ENCODE assay signal across 1 cellular context in genomic region chr22:23281406-23282088, GRCh38.
TF ChIP-seq lines count a peak whose summit lies in the region.

No MANE protein-coding gene starts in this region.

TF ChIP-seq in GM12878, 131 proteins besides CTCF, POLR2A, EP300 and RAD21 (continued from another document and continues in another):
- TF ChIP-seq ATF2 (IDR thresholded peaks at IDR 0.05; ENCODE audit: low read length): no peak
- TF ChIP-seq YBX1 (IDR thresholded peaks at IDR 0.05): no peak
- peak; percentile 62; the same call in 1 of the 2 replicates for TF ChIP-seq GATAD2B (conservative IDR thresholded peaks at IDR 0.05; ENCODE audit: low read depth)
- TF ChIP-seq CBX5 (IDR thresholded peaks at IDR 0.05; ENCODE audit: low read depth): no peak
- TF ChIP-seq ZNF622 (IDR thresholded peaks at IDR 0.05): no peak
- no peak; the same call in 1 of the 2 replicates for TF ChIP-seq CREB1 (IDR thresholded peaks at IDR 0.05; ENCODE audit: low read depth)
- no peak for TF ChIP-seq NFYA (IDR thresholded peaks at IDR 0.05; ENCODE audit: borderline replicate concordance, low read depth, low read length)
- TF ChIP-seq CEBPZ (IDR thresholded peaks at IDR 0.05; ENCODE audit: low read depth, low read length): no peak
- no peak for TF ChIP-seq IRF3 (IDR thresholded peaks at IDR 0.05)
- peak; percentile 67 for TF ChIP-seq SPI1 (IDR thresholded peaks at IDR 0.05; ENCODE audit: borderline replicate concordance, insufficient read depth, low read depth, low read length)
- 0 out of 2 replicates have a peak, but pooled peaks have one; percentile 55 for TF ChIP-seq TARDBP (IDR thresholded peaks at IDR 0.05; ENCODE audit: borderline replicate concordance)
- no peak for TF ChIP-seq STAT3 (IDR thresholded peaks at IDR 0.05; ENCODE audit: low read depth, low read length)
- TF ChIP-seq ZBTB4 (CRISPR knock-in tag; IDR thresholded peaks at IDR 0.05): no peak
- TF ChIP-seq GABPA (IDR thresholded peaks at IDR 0.05; ENCODE audit: low read depth): no peak
- TF ChIP-seq MXI1 (IDR thresholded peaks at IDR 0.05; ENCODE audit: low read depth, low read length): peak; percentile 38; the same call in 1 of the 2 replicates
- no peak for TF ChIP-seq SUPT20H (IDR thresholded peaks at IDR 0.05; ENCODE audit: borderline replicate concordance, control insufficient read depth, low read depth, low read length)
- TF ChIP-seq EGR1 (IDR thresholded peaks at IDR 0.05; ENCODE audit: borderline replicate concordance in 1 of 2, low read depth in 2 of 2, low read length in 2 of 2): peak in 1 of 2 experiments; percentile 36; a peak in 1 of 3 replicates
- 0 out of 2 replicates have a peak, but pooled peaks have one; percentile 14 for TF ChIP-seq MEF2A (IDR thresholded peaks at IDR 0.05; ENCODE audit: insufficient read depth, low read depth, low read length)
- TF ChIP-seq NBN (IDR thresholded peaks at IDR 0.05): peak; percentile 75; the same call in 1 of the 2 replicates
- no peak for TF ChIP-seq BRCA1 (IDR thresholded peaks at IDR 0.05; ENCODE audit: low read depth, low read length)
- TF ChIP-seq SIN3A (IDR thresholded peaks at IDR 0.05; ENCODE audit: low read depth, low read length): no peak
- no peak for TF ChIP-seq SMAD5 (IDR thresholded peaks at IDR 0.05; ENCODE audit: low read depth)
- no peak for TF ChIP-seq USF1 (IDR thresholded peaks at IDR 0.05; ENCODE audit: borderline replicate concordance, extremely low read length, insufficient read depth, low read depth, low read length)
- TF ChIP-seq, protein P1, sequence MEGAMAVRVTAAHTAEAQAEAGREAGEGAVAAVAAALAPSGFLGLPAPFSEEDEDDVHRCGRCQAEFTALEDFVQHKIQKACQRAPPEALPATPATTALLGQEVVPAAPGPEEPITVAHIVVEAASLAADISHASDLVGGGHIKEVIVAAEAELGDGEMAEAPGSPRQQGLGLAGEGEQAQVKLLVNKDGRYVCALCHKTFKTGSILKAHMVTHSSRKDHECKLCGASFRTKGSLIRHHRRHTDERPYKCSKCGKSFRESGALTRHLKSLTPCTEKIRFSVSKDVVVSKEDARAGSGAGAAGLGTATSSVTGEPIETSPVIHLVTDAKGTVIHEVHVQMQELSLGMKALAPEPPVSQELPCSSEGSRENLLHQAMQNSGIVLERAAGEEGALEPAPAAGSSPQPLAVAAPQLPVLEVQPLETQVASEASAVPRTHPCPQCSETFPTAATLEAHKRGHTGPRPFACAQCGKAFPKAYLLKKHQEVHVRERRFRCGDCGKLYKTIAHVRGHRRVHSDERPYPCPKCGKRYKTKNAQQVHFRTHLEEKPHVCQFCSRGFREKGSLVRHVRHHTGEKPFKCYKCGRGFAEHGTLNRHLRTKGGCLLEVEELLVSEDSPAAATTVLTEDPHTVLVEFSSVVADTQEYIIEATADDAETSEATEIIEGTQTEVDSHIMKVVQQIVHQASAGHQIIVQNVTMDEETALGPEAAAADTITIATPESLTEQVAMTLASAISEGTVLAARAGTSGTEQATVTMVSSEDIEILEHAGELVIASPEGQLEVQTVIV (IDR thresholded peaks at IDR 0.05; ENCODE audit: borderline replicate concordance, partially characterized antibody): no peak
- TF ChIP-seq ZNF217 (IDR thresholded peaks at IDR 0.05): no peak
- TF ChIP-seq TAF1 (IDR thresholded peaks at IDR 0.05; ENCODE audit: borderline replicate concordance, low read depth, low read length): no peak
- no peak for TF ChIP-seq TBL1XR1 (IDR thresholded peaks at IDR 0.05; ENCODE audit: low read depth, low read length)
- TF ChIP-seq JUND (IDR thresholded peaks at IDR 0.05; ENCODE audit: low read depth, low read length): no peak
- no peak for TF ChIP-seq KLF5 (IDR thresholded peaks at IDR 0.05; ENCODE audit: partially characterized antibody)
- no peak for TF ChIP-seq E2F4 (IDR thresholded peaks at IDR 0.05; ENCODE audit: low read depth, low read length)
- TF ChIP-seq, protein P2, sequence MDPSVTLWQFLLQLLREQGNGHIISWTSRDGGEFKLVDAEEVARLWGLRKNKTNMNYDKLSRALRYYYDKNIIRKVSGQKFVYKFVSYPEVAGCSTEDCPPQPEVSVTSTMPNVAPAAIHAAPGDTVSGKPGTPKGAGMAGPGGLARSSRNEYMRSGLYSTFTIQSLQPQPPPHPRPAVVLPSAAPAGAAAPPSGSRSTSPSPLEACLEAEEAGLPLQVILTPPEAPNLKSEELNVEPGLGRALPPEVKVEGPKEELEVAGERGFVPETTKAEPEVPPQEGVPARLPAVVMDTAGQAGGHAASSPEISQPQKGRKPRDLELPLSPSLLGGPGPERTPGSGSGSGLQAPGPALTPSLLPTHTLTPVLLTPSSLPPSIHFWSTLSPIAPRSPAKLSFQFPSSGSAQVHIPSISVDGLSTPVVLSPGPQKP (IDR thresholded peaks at IDR 0.05; ENCODE audit: low read depth, low read length): no peak
- TF ChIP-seq PAX8 (IDR thresholded peaks at IDR 0.05): no peak
- TF ChIP-seq ETV6 (conservative IDR thresholded peaks at IDR 0.05 in 1 of 2, IDR thresholded peaks at IDR 0.05 in 1 of 2; ENCODE audit: borderline replicate concordance in 1 of 2, low read depth in 1 of 2): no peak
- TF ChIP-seq MYB (IDR thresholded peaks at IDR 0.05; ENCODE audit: borderline replicate concordance, low read depth, low read length): no peak
- TF ChIP-seq TCF3 (IDR thresholded peaks at IDR 0.05; ENCODE audit: borderline replicate concordance, insufficient read depth, low read depth, low read length): peak; percentile 25; the same call in 1 of the 2 replicates
- TF ChIP-seq SREBF1 (IDR thresholded peaks at IDR 0.05; ENCODE audit: low read length): no peak
- TF ChIP-seq RAD51 (IDR thresholded peaks at IDR 0.05): no peak
- TF ChIP-seq ZNF384 (IDR thresholded peaks at IDR 0.05; ENCODE audit: borderline replicate concordance, low read depth, low read length): no peak
- TF ChIP-seq ATF3 (IDR thresholded peaks at IDR 0.05; ENCODE audit: borderline replicate concordance, extremely low read depth, low read depth, low read length): no peak
- peak; percentile 83; the same call in 1 of the 2 replicates for TF ChIP-seq MLLT1 (IDR thresholded peaks at IDR 0.05)
- TF ChIP-seq, protein P3, sequence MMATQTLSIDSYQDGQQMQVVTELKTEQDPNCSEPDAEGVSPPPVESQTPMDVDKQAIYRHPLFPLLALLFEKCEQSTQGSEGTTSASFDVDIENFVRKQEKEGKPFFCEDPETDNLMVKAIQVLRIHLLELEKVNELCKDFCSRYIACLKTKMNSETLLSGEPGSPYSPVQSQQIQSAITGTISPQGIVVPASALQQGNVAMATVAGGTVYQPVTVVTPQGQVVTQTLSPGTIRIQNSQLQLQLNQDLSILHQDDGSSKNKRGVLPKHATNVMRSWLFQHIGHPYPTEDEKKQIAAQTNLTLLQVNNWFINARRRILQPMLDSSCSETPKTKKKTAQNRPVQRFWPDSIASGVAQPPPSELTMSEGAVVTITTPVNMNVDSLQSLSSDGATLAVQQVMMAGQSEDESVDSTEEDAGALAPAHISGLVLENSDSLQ (IDR thresholded peaks at IDR 0.05): no peak
- no peak for TF ChIP-seq JUNB (IDR thresholded peaks at IDR 0.05)
- TF ChIP-seq SMARCA5 (IDR thresholded peaks at IDR 0.05): peak; percentile 55; the same call in 1 of the 2 replicates
- peak; percentile 87 for TF ChIP-seq YY1 (IDR thresholded peaks at IDR 0.05; ENCODE audit: low read depth, low read length)
- TF ChIP-seq MTA3 (IDR thresholded peaks at IDR 0.05; ENCODE audit: borderline replicate concordance, low read length): no peak
- no peak for TF ChIP-seq ZNF24 (IDR thresholded peaks at IDR 0.05)
- TF ChIP-seq KDM1A (IDR thresholded peaks at IDR 0.05; ENCODE audit: borderline replicate concordance): no peak
- no peak for TF ChIP-seq NR2C2 (IDR thresholded peaks at IDR 0.05; ENCODE audit: borderline replicate concordance, control insufficient read depth, insufficient read length, low read depth)
